15 cellular contexts compared by ENCODE assay signal in genomic region chr6:143112084-143112768, GRCh38. TPM values are rescaled to one million over a fixed set of nuclear protein-coding genes. Genes with fewer than 3 reads are reported as not detected.
A peak's percentile ranks its signal among the peaks of the same experiment; 100 is the strongest.
DNase-seq lines count a peak whose midpoint lies in the region; ATAC-seq and TF ChIP-seq lines count a peak whose summit lies in the region.
"Had no signal": no experiment of that assay in that cellular context is flagged by ENCODE, and none has a peak within 500 bp of the region (broad histone marks: within the 10 kb centered on the region; RNA-seq: fewer than 3 reads in every experiment).

No MANE protein-coding gene starts in this region.

- H3K4me3 Mint-ChIP-seq in activated CD8-positive, alpha-beta T cell treated with anti-CD3 and anti-CD28 coated beads for 36 hours, result no peak overlapping the region
- no peak overlapping the region for H3K4me3 Mint-ChIP-seq in activated CD8-positive, alpha-beta T cell treated with anti-CD3 and anti-CD28 coated beads, Interleukin-2, amount 10 ng/mL, durations not matched to agents 7 days and 5 days
- H3K4me3 Mint-ChIP-seq in nephron progenitor cell, result no peak overlapping the region
- H3K4me3 Mint-ChIP-seq: activated B cell treated with CpG ODN at 0.5 μM for 24 hours had no signal

- no peak overlapping the region for H3K27ac Mint-ChIP-seq in activated CD8-positive, alpha-beta T cell treated with anti-CD3 and anti-CD28 coated beads for 36 hours
- no peak overlapping the region for H3K27ac Mint-ChIP-seq in activated CD8-positive, alpha-beta T cell treated with anti-CD3 and anti-CD28 coated beads, Interleukin-2, amount 10 ng/mL, durations not matched to agents 7 days and 5 days
- H3K27ac Mint-ChIP-seq in nephron progenitor cell, result peak overlapping the region; percentile 2
- H3K27ac Mint-ChIP-seq: activated B cell treated with CpG ODN at 0.5 μM for 24 hours had no signal

- peaks cover 10% of the 10 kb centered on the region for H3K4me1 Mint-ChIP-seq in activated CD8-positive, alpha-beta T cell treated with anti-CD3 and anti-CD28 coated beads for 36 hours (ENCODE audit: low read depth)
- H3K4me1 Mint-ChIP-seq in activated CD8-positive, alpha-beta T cell treated with anti-CD3 and anti-CD28 coated beads, Interleukin-2, amount 10 ng/mL, durations not matched to agents 7 days and 5 days (ENCODE audit: low read depth), result no peaks in the 10 kb centered on the region
- peaks cover 16% of the 10 kb centered on the region for H3K4me1 Mint-ChIP-seq in nephron progenitor cell

- no peaks in the 10 kb centered on the region for H3K27me3 Mint-ChIP-seq in activated CD8-positive, alpha-beta T cell treated with anti-CD3 and anti-CD28 coated beads for 36 hours
- H3K27me3 Mint-ChIP-seq in activated CD8-positive, alpha-beta T cell treated with anti-CD3 and anti-CD28 coated beads, Interleukin-2, amount 10 ng/mL, durations not matched to agents 7 days and 5 days (ENCODE audit: low read depth), result no peaks in the 10 kb centered on the region
- no peaks in the 10 kb centered on the region for H3K27me3 Mint-ChIP-seq in nephron progenitor cell (ENCODE audit: low read depth, poor library complexity)
- H3K27me3 Mint-ChIP-seq: activated B cell treated with CpG ODN at 0.5 μM for 24 hours had no signal

- no peak for TF ChIP-seq CTCF in activated CD8-positive, alpha-beta T cell treated with anti-CD3 and anti-CD28 coated beads for 36 hours (IDR thresholded peaks at IDR 0.05)
- TF ChIP-seq CTCF in nephron progenitor cell (IDR thresholded peaks at IDR 0.05) (no peak), GM20000 (IDR thresholded peaks at IDR 0.05; ENCODE audit: extremely low read depth, missing control alignments) (no peak)

- ATAC-seq in activated CD8-positive, alpha-beta T cell treated with anti-CD3 and anti-CD28 coated beads for 36 hours, result peak; percentile 47
- no peak for ATAC-seq in activated CD8-positive, alpha-beta T cell treated with anti-CD3 and anti-CD28 coated beads, Interleukin-2, amount 10 ng/mL, durations not matched to agents 7 days and 5 days
- ATAC-seq in GM21515 (IDR thresholded peaks at IDR 0.05; ENCODE audit: unreplicated experiment) (peak; percentile 68), HG03045 (IDR thresholded peaks at IDR 0.05; ENCODE audit: unreplicated experiment) (peak; percentile 64)
- ATAC-seq: heart left ventricle, K562 had no signal

- DNase-seq in activated CD8-positive, alpha-beta T cell treated with anti-CD3 and anti-CD28 coated beads for 36 hours, result no peak
- no peak for DNase-seq in activated CD8-positive, alpha-beta T cell treated with anti-CD3 and anti-CD28 coated beads, Interleukin-2, amount 10 ng/mL, durations not matched to agents 7 days and 5 days
- DNase-seq in nephron progenitor cell (no peak), NCI-H774 (lab: John Stamatoyannopoulos, UW) (no peak), GM20000 (ENCODE audit: low spot score) (no peak), 8988T (no peak)
- DNase-seq: activated B cell treated with CpG ODN at 0.5 μM for 24 hours; activated T-cell treated with anti-CD3 and anti-CD28 coated beads, Interleukin-2, amount 50 U/mL, for 1 hour; EL; heart left ventricle; NCI-H510A; ovary had no signal

- H3K36me3 Mint-ChIP-seq in activated CD8-positive, alpha-beta T cell treated with anti-CD3 and anti-CD28 coated beads for 36 hours (ENCODE audit: low read depth), result no peaks in the 10 kb centered on the region
- H3K36me3 Mint-ChIP-seq in activated CD8-positive, alpha-beta T cell treated with anti-CD3 and anti-CD28 coated beads, Interleukin-2, amount 10 ng/mL, durations not matched to agents 7 days and 5 days (ENCODE audit: low read depth), result no peaks in the 10 kb centered on the region
- H3K36me3 Mint-ChIP-seq in nephron progenitor cell (ENCODE audit: low read depth), result peaks cover 14% of the 10 kb centered on the region

- no peaks in the 10 kb centered on the region for H3K9me3 Mint-ChIP-seq in activated CD8-positive, alpha-beta T cell treated with anti-CD3 and anti-CD28 coated beads for 36 hours
- H3K9me3 Mint-ChIP-seq in activated CD8-positive, alpha-beta T cell treated with anti-CD3 and anti-CD28 coated beads, Interleukin-2, amount 10 ng/mL, durations not matched to agents 7 days and 5 days (ENCODE audit: insufficient read depth), result no peaks in the 10 kb centered on the region
- peaks cover 11% of the 10 kb centered on the region for H3K9me3 Mint-ChIP-seq in nephron progenitor cell
- H3K9me3 Mint-ChIP-seq: activated B cell treated with CpG ODN at 0.5 μM for 24 hours had no signal

- POLR2A ChIA-PET in activated CD8-positive, alpha-beta T cell treated with anti-CD3 and anti-CD28 coated beads for 36 hours (lab: Charles Lee), result no interaction called here
- POLR2A ChIA-PET in activated CD8-positive, alpha-beta T cell treated with anti-CD3 and anti-CD28 coated beads, Interleukin-2, amount 10 ng/mL, durations not matched to agents 7 days and 5 days (lab: Charles Lee), result no interaction called here

- intact Hi-C loops in activated CD8-positive, alpha-beta T cell treated with anti-CD3 and anti-CD28 coated beads for 36 hours (cut with micrococcal nuclease), result no loop called here

- CTCF ChIA-PET in activated CD8-positive, alpha-beta T cell treated with anti-CD3 and anti-CD28 coated beads for 36 hours (lab: Charles Lee), result no interaction called here
- CTCF ChIA-PET in activated CD8-positive, alpha-beta T cell treated with anti-CD3 and anti-CD28 coated beads, Interleukin-2, amount 10 ng/mL, durations not matched to agents 7 days and 5 days (lab: Charles Lee), result no interaction called here

RNA-seq across cellular contexts. Expression of gene AIG1, which starts 51.5 kb away (rescaled TPM):
- 10 to 100 TPM; 16.1 to 20.0 TPM for total RNA-seq in activated CD8-positive, alpha-beta T cell treated with anti-CD3 and anti-CD28 coated beads for 36 hours
- total RNA-seq in activated CD8-positive, alpha-beta T cell treated with anti-CD3 and anti-CD28 coated beads, Interleukin-2, amount 10 ng/mL, durations not matched to agents 7 days and 5 days, result 10 to 100 TPM; 13.0 to 14.2 TPM
